33 cellular contexts compared by ENCODE assay signal in genomic region chr6:153272201-153272980, GRCh38.
"Had no signal": no experiment of that assay in that cellular context is flagged by ENCODE, and none has a peak within 500 bp of the region (broad histone marks: within the 10 kb centered on the region; RNA-seq: fewer than 3 reads in every experiment).

No MANE protein-coding gene starts in this region.

- H3K4me3 ChIP-seq: ascending aorta, breast epithelium, cardiac muscle cell, colonic mucosa, esophagus squamous epithelium, gastroesophageal sphincter, heart right ventricle had no signal

- H3K27me3 ChIP-seq: ascending aorta, breast epithelium, cardiac muscle cell, colonic mucosa, esophagus squamous epithelium, gastroesophageal sphincter, heart right ventricle had no signal

- H3K27me3 Mint-ChIP-seq: activated CD4-positive, alpha-beta memory T cell treated with anti-CD3 and anti-CD28 coated beads, Interleukin-2, amount 10 ng/mL, durations not matched to agents 7 days and 5 days; activated CD4-positive, alpha-beta T cell treated with anti-CD3 and anti-CD28 coated beads, Interleukin-2, amount 10 ng/mL, durations not matched to agents 7 days and 5 days; activated naive CD4-positive, alpha-beta T cell treated with anti-CD3 and anti-CD28 coated beads, Interleukin-2, amount 10 ng/mL, durations not matched to agents 7 days and 5 days; activated naive CD8-positive, alpha-beta T cell treated with anti-CD3 and anti-CD28 coated beads, Interleukin-2, amount 10 ng/mL, durations not matched to agents 7 days and 5 days; activated T-cell treated with anti-CD3 and anti-CD28 coated beads, Interleukin-2, amount 50 U/mL, for 24 hours; brain had no signal

- H3K4me1 ChIP-seq: ascending aorta, breast epithelium, colonic mucosa, esophagus squamous epithelium, gastroesophageal sphincter, heart right ventricle had no signal

- H3K36me3 Mint-ChIP-seq: activated naive CD4-positive, alpha-beta T cell treated with anti-CD3 and anti-CD28 coated beads, Interleukin-2, amount 10 ng/mL, durations not matched to agents 7 days and 5 days; activated naive CD4-positive, alpha-beta T cell treated with anti-CD3 and anti-CD28 coated beads, Interleukin-2, amount 50 U/mL, for 72 hours; activated naive CD8-positive, alpha-beta T cell treated with anti-CD3 and anti-CD28 coated beads, Interleukin-2, amount 10 ng/mL, durations not matched to agents 7 days and 5 days; brain; WTC11 had no signal

- H3K27ac Mint-ChIP-seq: activated CD4-positive, alpha-beta memory T cell treated with anti-CD3 and anti-CD28 coated beads, Interleukin-2, amount 10 ng/mL, durations not matched to agents 7 days and 5 days; activated CD4-positive, alpha-beta T cell treated with anti-CD3 and anti-CD28 coated beads, Interleukin-2, amount 10 ng/mL, durations not matched to agents 7 days and 5 days; activated naive CD4-positive, alpha-beta T cell treated with anti-CD3 and anti-CD28 coated beads, Interleukin-2, amount 10 ng/mL, durations not matched to agents 7 days and 5 days; activated naive CD4-positive, alpha-beta T cell treated with anti-CD3 and anti-CD28 coated beads, Interleukin-2, amount 50 U/mL, for 72 hours; activated naive CD8-positive, alpha-beta T cell treated with anti-CD3 and anti-CD28 coated beads, Interleukin-2, amount 10 ng/mL, durations not matched to agents 7 days and 5 days; activated T-cell treated with anti-CD3 and anti-CD28 coated beads, Interleukin-2, amount 50 U/mL, for 24 hours; activated T-cell treated with anti-CD3 and anti-CD28 coated beads, Interleukin-2, amount 50 U/mL, for 72 hours; brain; WTC11 had no signal

- H3K36me3 ChIP-seq: ascending aorta, breast epithelium, cardiac muscle cell, colonic mucosa, esophagus squamous epithelium, gastroesophageal sphincter, heart right ventricle had no signal

- H3K9me3 Mint-ChIP-seq: activated CD4-positive, alpha-beta memory T cell treated with anti-CD3 and anti-CD28 coated beads, Interleukin-2, amount 10 ng/mL, durations not matched to agents 7 days and 5 days; activated CD4-positive, alpha-beta T cell treated with anti-CD3 and anti-CD28 coated beads, Interleukin-2, amount 10 ng/mL, durations not matched to agents 7 days and 5 days; activated naive CD4-positive, alpha-beta T cell treated with anti-CD3 and anti-CD28 coated beads, Interleukin-2, amount 10 ng/mL, durations not matched to agents 7 days and 5 days; activated naive CD8-positive, alpha-beta T cell treated with anti-CD3 and anti-CD28 coated beads, Interleukin-2, amount 10 ng/mL, durations not matched to agents 7 days and 5 days; activated T-cell treated with anti-CD3 and anti-CD28 coated beads, Interleukin-2, amount 50 U/mL, for 24 hours had no signal

- H3K27ac ChIP-seq: ascending aorta, breast epithelium, cardiac muscle cell, colonic mucosa, epithelial cell of prostate, esophagus squamous epithelium, gastroesophageal sphincter, heart right ventricle, VCaP had no signal

- DNase-seq: activated CD4-positive, alpha-beta memory T cell treated with anti-CD3 and anti-CD28 coated beads, Interleukin-2, amount 10 ng/mL, durations not matched to agents 7 days and 5 days; activated CD4-positive, alpha-beta T cell treated with anti-CD3 and anti-CD28 coated beads for 1 hour; activated CD4-positive, alpha-beta T cell treated with anti-CD3 and anti-CD28 coated beads for 4 hours; activated CD4-positive, alpha-beta T cell treated with anti-CD3 and anti-CD28 coated beads, Interleukin-2, amount 10 ng/mL, durations not matched to agents 7 days and 5 days; activated CD4-positive, alpha-beta T cell treated with anti-CD3 and anti-CD28 coated beads, Interleukin-2, amount 50 U/mL, for 4 hours; activated CD8-positive, alpha-beta memory T cell treated with anti-CD3 and anti-CD28 coated beads, Interleukin-2, amount 50 U/mL, for 48 hours; activated gamma-delta T cell; activated naive CD4-positive, alpha-beta T cell; activated naive CD4-positive, alpha-beta T cell treated with anti-CD3 and anti-CD28 coated beads, Interleukin-2, amount 10 ng/mL, durations not matched to agents 7 days and 5 days; activated naive CD8-positive, alpha-beta T cell treated with anti-CD3 and anti-CD28 coated beads, Interleukin-2, amount 10 ng/mL, durations not matched to agents 7 days and 5 days; activated T-cell treated with anti-CD3 and anti-CD28 coated beads for 4 hours; activated T-cell treated with anti-CD3 and anti-CD28 coated beads, Interleukin-2, amount 50 U/mL, for 24 hours; activated T-cell treated with anti-CD3 and anti-CD28 coated beads, Interleukin-2, amount 50 U/mL, for 72 hours; central memory CD4-positive, alpha-beta T cell; cerebellar nuclear complex; colonic mucosa; effector CD8-positive, alpha-beta T cell; esophagus squamous epithelium; foreskin melanocyte; heart right ventricle; T-helper 2 cell had no signal

- FAIRE-seq: endometrium, endothelial cell of umbilical vein, TTC549 had no signal

- H3K9me3 ChIP-seq: ascending aorta, breast epithelium, colonic mucosa, esophagus squamous epithelium had no signal

- H3K4me1 Mint-ChIP-seq: activated CD4-positive, alpha-beta memory T cell treated with anti-CD3 and anti-CD28 coated beads, Interleukin-2, amount 10 ng/mL, durations not matched to agents 7 days and 5 days; activated CD4-positive, alpha-beta T cell treated with anti-CD3 and anti-CD28 coated beads, Interleukin-2, amount 10 ng/mL, durations not matched to agents 7 days and 5 days; activated naive CD4-positive, alpha-beta T cell treated with anti-CD3 and anti-CD28 coated beads, Interleukin-2, amount 10 ng/mL, durations not matched to agents 7 days and 5 days; activated naive CD8-positive, alpha-beta T cell treated with anti-CD3 and anti-CD28 coated beads, Interleukin-2, amount 10 ng/mL, durations not matched to agents 7 days and 5 days; brain had no signal

- ATAC-seq: activated naive CD4-positive, alpha-beta T cell treated with anti-CD3 and anti-CD28 coated beads, Interleukin-2, amount 50 U/mL, for 72 hours; activated T-cell treated with anti-CD3 and anti-CD28 coated beads, Interleukin-2, amount 50 U/mL, for 72 hours; gastroesophageal sphincter; heart right ventricle had no signal

- H3K4me3 Mint-ChIP-seq: activated CD4-positive, alpha-beta memory T cell treated with anti-CD3 and anti-CD28 coated beads, Interleukin-2, amount 10 ng/mL, durations not matched to agents 7 days and 5 days; activated CD4-positive, alpha-beta T cell treated with anti-CD3 and anti-CD28 coated beads, Interleukin-2, amount 10 ng/mL, durations not matched to agents 7 days and 5 days; activated naive CD4-positive, alpha-beta T cell treated with anti-CD3 and anti-CD28 coated beads, Interleukin-2, amount 10 ng/mL, durations not matched to agents 7 days and 5 days; activated naive CD8-positive, alpha-beta T cell treated with anti-CD3 and anti-CD28 coated beads, Interleukin-2, amount 10 ng/mL, durations not matched to agents 7 days and 5 days; activated T-cell treated with anti-CD3 and anti-CD28 coated beads, Interleukin-2, amount 50 U/mL, for 24 hours; activated T-cell treated with anti-CD3 and anti-CD28 coated beads, Interleukin-2, amount 50 U/mL, for 72 hours; brain; WTC11 had no signal
